Comparison of ENCODE assay signal across 26 cellular contexts in genomic region chr6:40390144-40390800, GRCh38.
A peak's percentile ranks its signal among the peaks of the same experiment; 100 is the strongest.
DNase-seq lines count a peak whose midpoint lies in the region; ATAC-seq and TF ChIP-seq lines count a peak whose summit lies in the region.
"Had no signal": no experiment of that assay in that cellular context is flagged by ENCODE, and none has a peak within 500 bp of the region (broad histone marks: within the 10 kb centered on the region; RNA-seq: fewer than 3 reads in every experiment).

No MANE protein-coding gene starts in this region.

- DNase-seq in T-helper 1 cell (no peak), esophagus muscularis mucosa (ENCODE audit: extremely low spot score) (peak; percentile 79), vagina (ENCODE audit: extremely low spot score in 2 of 2) (peak; percentile 64 to 70)
- DNase-seq in activated naive CD8-positive, alpha-beta T cell treated with anti-CD3 and anti-CD28 coated beads, Interleukin-2, amount 50 U/mL, for 24 hours = no peak
- DNase-seq: 8988T; caudate nucleus; cortex of kidney; effector memory CD4-positive, alpha-beta T cell; erythroblast; GOT3; HFFc6; NCI-H1092; NCI-H1694 treated with DMSO at 0.1 percent for 48 hours; NCI-H82; pancreas; retina; stimulated activated naive B cell treated with anti-CD40 and anti-IgM and Interleukin-4, amounts not matched to agents 10 μg/mL and 1 μg/mL and 100 μg/mL, for 72 hours; substantia nigra had no signal

- peaks cover 29% of the 10 kb centered on the region for H3K36me3 Mint-ChIP-seq in T-helper 1 cell treated with Interleukin-12 subunit alpha and Interleukin-12 subunit beta and Interleukin-4 antibody, amounts not matched to agents 30 μg/mL and 1 μg/mL, for 36 hours (ENCODE audit: low read depth)
- H3K36me3 Mint-ChIP-seq in activated naive CD8-positive, alpha-beta T cell = no peaks in the 10 kb centered on the region
- H3K36me3 Mint-ChIP-seq in activated naive CD8-positive, alpha-beta T cell treated with anti-CD3 and anti-CD28 coated beads, Interleukin-2, amount 50 U/mL, for 24 hours (ENCODE audit: low read depth) = no peaks in the 10 kb centered on the region
- H3K36me3 Mint-ChIP-seq: CD14-positive monocyte; stimulated activated naive B cell treated with anti-CD40 and anti-IgM and Interleukin-4, amounts not matched to agents 10 μg/mL and 1 μg/mL and 100 μg/mL, for 72 hours had no signal

- peaks cover 8% of the 10 kb centered on the region for H3K9me3 Mint-ChIP-seq in T-helper 1 cell treated with Interleukin-12 subunit alpha and Interleukin-12 subunit beta and Interleukin-4 antibody, amounts not matched to agents 30 μg/mL and 1 μg/mL, for 36 hours
- H3K9me3 Mint-ChIP-seq in activated naive CD8-positive, alpha-beta T cell (ENCODE audit: low read depth) = no peaks in the 10 kb centered on the region
- no peaks in the 10 kb centered on the region for H3K9me3 Mint-ChIP-seq in activated naive CD8-positive, alpha-beta T cell treated with anti-CD3 and anti-CD28 coated beads, Interleukin-2, amount 50 U/mL, for 24 hours
- H3K9me3 Mint-ChIP-seq: neural crest cell; stimulated activated naive B cell treated with anti-CD40 and anti-IgM and Interleukin-4, amounts not matched to agents 10 μg/mL and 1 μg/mL and 100 μg/mL, for 72 hours had no signal

- H3K27me3 Mint-ChIP-seq in T-helper 1 cell treated with Interleukin-12 subunit alpha and Interleukin-12 subunit beta and Interleukin-4 antibody, amounts not matched to agents 30 μg/mL and 1 μg/mL, for 36 hours (ENCODE audit: low read depth) = no peaks in the 10 kb centered on the region
- H3K27me3 Mint-ChIP-seq in activated naive CD8-positive, alpha-beta T cell = peaks cover 1% of the 10 kb centered on the region
- H3K27me3 Mint-ChIP-seq in activated naive CD8-positive, alpha-beta T cell treated with anti-CD3 and anti-CD28 coated beads, Interleukin-2, amount 50 U/mL, for 24 hours = peaks cover 15% of the 10 kb centered on the region

- no peak for TF ChIP-seq CTCF in esophagus muscularis mucosa (IDR thresholded peaks at IDR 0.05)
- TF ChIP-seq CTCF in vagina (IDR thresholded peaks at IDR 0.05) = no peak

- H3K27ac Mint-ChIP-seq in T-helper 1 cell treated with Interleukin-12 subunit alpha and Interleukin-12 subunit beta and Interleukin-4 antibody, amounts not matched to agents 30 μg/mL and 1 μg/mL, for 36 hours = peak overlapping the region; percentile 89
- H3K27ac Mint-ChIP-seq in activated naive CD8-positive, alpha-beta T cell = no peak overlapping the region
- H3K27ac Mint-ChIP-seq in activated naive CD8-positive, alpha-beta T cell treated with anti-CD3 and anti-CD28 coated beads, Interleukin-2, amount 50 U/mL, for 24 hours = no peak overlapping the region
- H3K27ac Mint-ChIP-seq: CD14-positive monocyte, HFFc6 had no signal

- no peak for ATAC-seq in activated naive CD8-positive, alpha-beta T cell treated with anti-CD3 and anti-CD28 coated beads, Interleukin-2, amount 50 U/mL, for 24 hours
- no peak for ATAC-seq in GM21723 (IDR thresholded peaks at IDR 0.05; ENCODE audit: unreplicated experiment)
- ATAC-seq in HG02884 (IDR thresholded peaks at IDR 0.05; ENCODE audit: unreplicated experiment) = no peak
- ATAC-seq: activated CD4-positive, CD25-positive, alpha-beta regulatory T cell treated with anti-CD3 and anti-CD28 coated beads, Interleukin-2, amount 50 U/mL, for 24 hours; pancreas had no signal

- TF ChIP-seq EP300 in esophagus muscularis mucosa (IDR thresholded peaks at IDR 0.05) = no peak

- H3K4me3 Mint-ChIP-seq in T-helper 1 cell treated with Interleukin-12 subunit alpha and Interleukin-12 subunit beta and Interleukin-4 antibody, amounts not matched to agents 30 μg/mL and 1 μg/mL, for 36 hours = peak overlapping the region; percentile 69
- peak overlapping the region; percentile 42 for H3K4me3 Mint-ChIP-seq in activated naive CD8-positive, alpha-beta T cell
- H3K4me3 Mint-ChIP-seq in activated naive CD8-positive, alpha-beta T cell treated with anti-CD3 and anti-CD28 coated beads, Interleukin-2, amount 50 U/mL, for 24 hours = no peak overlapping the region
- H3K4me3 Mint-ChIP-seq: CD14-positive monocyte; HFFc6; neural crest cell; stimulated activated naive B cell treated with anti-CD40 and anti-IgM and Interleukin-4, amounts not matched to agents 10 μg/mL and 1 μg/mL and 100 μg/mL, for 72 hours had no signal

- no peak overlapping the region for H3K27ac ChIP-seq in esophagus muscularis mucosa (replicated peaks in 1 of 4)
- H3K27ac ChIP-seq in vagina = no peak overlapping the region
- H3K27ac ChIP-seq: pancreas, skin epidermis had no signal

- H3K27me3 ChIP-seq in esophagus muscularis mucosa = peaks cover 0 to 22% (median 0%) of the 10 kb centered on the region in 4 donors
- H3K27me3 ChIP-seq in vagina = no peaks in the 10 kb centered on the region
- H3K27me3 ChIP-seq: pancreas had no signal

- H3K4me3 ChIP-seq in esophagus muscularis mucosa (no peak overlapping the region), vagina (no peak overlapping the region)
- H3K4me3 ChIP-seq: pancreas, skin epidermis had no signal

- H3K4me1 ChIP-seq in esophagus muscularis mucosa (no peaks in the 10 kb centered on the region), vagina (no peaks in the 10 kb centered on the region)

- H3K4me1 Mint-ChIP-seq in T-helper 1 cell treated with Interleukin-12 subunit alpha and Interleukin-12 subunit beta and Interleukin-4 antibody, amounts not matched to agents 30 μg/mL and 1 μg/mL, for 36 hours (ENCODE audit: low read depth) = peaks cover 66% of the 10 kb centered on the region
- peaks cover 45% of the 10 kb centered on the region for H3K4me1 Mint-ChIP-seq in activated naive CD8-positive, alpha-beta T cell (ENCODE audit: low read depth)
- peaks cover 33% of the 10 kb centered on the region for H3K4me1 Mint-ChIP-seq in activated naive CD8-positive, alpha-beta T cell treated with anti-CD3 and anti-CD28 coated beads, Interleukin-2, amount 50 U/mL, for 24 hours
- H3K4me1 Mint-ChIP-seq: CD14-positive monocyte had no signal

- no peaks in the 10 kb centered on the region for H3K36me3 ChIP-seq in esophagus muscularis mucosa
- H3K36me3 ChIP-seq in vagina = no peaks in the 10 kb centered on the region
- H3K36me3 ChIP-seq: pancreas had no signal

- no peaks in the 10 kb centered on the region for H3K9me3 ChIP-seq in esophagus muscularis mucosa
- no peaks in the 10 kb centered on the region for H3K9me3 ChIP-seq in vagina
- H3K9me3 ChIP-seq: pancreas had no signal

- WGBS in esophagus muscularis mucosa = 94% methylated on average over 4 of the region's 4 CpGs

- TF ChIP-seq POLR2A in esophagus muscularis mucosa (IDR thresholded peaks at IDR 0.05; ENCODE audit: low read depth) = no peak
- TF ChIP-seq POLR2A in vagina (IDR thresholded peaks at IDR 0.05) = no peak

- intact Hi-C loops in esophagus muscularis mucosa (cut with DNase I) = no loop called here
- intact Hi-C loops in vagina (cut with DNase I) = no loop called here

Comparison
In these comparisons a context has a peak if more than half of its experiments do, and no peak if none do; other contexts are left out.
1. DNase-seq: peak in esophagus muscularis mucosa (single experiment) and vagina (2 of 2); none in T-helper 1 cell (0 of 5) and activated naive CD8-positive, alpha-beta T cell treated with anti-CD3 and anti-CD28 coated beads, Interleukin-2, amount 50 U/mL, for 24 hours (single experiment).